12 cellular contexts compared by ENCODE assay signal in the genomic region with DNA sequence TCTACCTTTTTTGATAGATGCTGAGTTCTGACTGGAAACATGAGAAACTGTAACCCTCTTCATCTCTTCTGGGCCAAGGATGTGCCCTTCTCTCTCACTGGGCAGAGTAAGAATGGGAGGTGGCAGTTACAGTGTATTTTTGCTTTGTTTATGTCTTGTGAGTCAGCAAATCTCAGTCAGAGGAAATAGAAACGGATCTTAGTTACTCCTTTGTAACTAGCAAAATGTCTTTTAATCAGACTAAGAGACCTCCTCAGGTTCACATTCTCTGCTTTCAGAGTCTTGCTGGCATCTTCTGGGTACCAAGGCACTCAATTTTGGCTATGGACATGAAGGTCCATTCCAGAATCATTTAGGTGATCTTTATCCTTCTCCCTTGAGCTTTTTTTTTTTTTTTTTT.
DNase-seq lines count a peak whose midpoint lies in the region; TF ChIP-seq lines count a peak whose summit lies in the region.
"Had no signal": no experiment of that assay in that cellular context is flagged by ENCODE, and none has a peak within 500 bp of the region (broad histone marks: within the 10 kb centered on the region; RNA-seq: fewer than 3 reads in every experiment).

No MANE protein-coding gene starts in this region.

- no peak overlapping the region for H3K27ac Mint-ChIP-seq in Caco-2 (ENCODE audit: unreplicated experiment)
- H3K27ac Mint-ChIP-seq: nephron had no signal

- H3K9me3 Mint-ChIP-seq in Caco-2 (ENCODE audit: unreplicated experiment), result no peaks in the 10 kb centered on the region
- H3K9me3 Mint-ChIP-seq: nephron had no signal

- H3K27ac ChIP-seq in SU-DHL-6 (ENCODE audit: low read depth, low read length) (no peak overlapping the region), tibial artery (peak overlapping the region; percentile 64 to 67)
- H3K27ac ChIP-seq: dorsolateral prefrontal cortex had no signal

- peaks cover 18% of the 10 kb centered on the region for H3K4me1 Mint-ChIP-seq in Caco-2 (ENCODE audit: low read depth, unreplicated experiment)

- H3K27me3 Mint-ChIP-seq in Caco-2 (ENCODE audit: insufficient read depth, unreplicated experiment), result peaks cover 12% of the 10 kb centered on the region

- no peaks in the 10 kb centered on the region for H3K9me3 ChIP-seq in SU-DHL-6 (ENCODE audit: insufficient read depth, low read length)
- no peaks in the 10 kb centered on the region for H3K9me3 ChIP-seq in tibial artery
- H3K9me3 ChIP-seq in Caco-2, result no peaks in the 10 kb centered on the region

- no peaks in the 10 kb centered on the region for H3K79me2 ChIP-seq in SU-DHL-6 (ENCODE audit: insufficient read depth, low read length)

- no peak overlapping the region for H3K4me3 Mint-ChIP-seq in Caco-2 (ENCODE audit: unreplicated experiment)
- H3K4me3 Mint-ChIP-seq: nephron had no signal

- H3K4me1 ChIP-seq in tibial artery (peaks cover 0 to 46% (median 19%) of the 10 kb centered on the region in 4 donors), Caco-2 (peaks cover 11% of the 10 kb centered on the region)

- H3K9me2 ChIP-seq in SU-DHL-6 (replicated peaks; ENCODE audit: insufficient read depth, low read length), result no peaks in the 10 kb centered on the region

- CTCF ChIA-PET in Caco-2 (lab: Charles Lee), result no interaction called here

- no peak overlapping the region for H3K4me3 ChIP-seq in SU-DHL-6 (ENCODE audit: insufficient read depth, low read length, poor library complexity, severe bottlenecking)
- no peak overlapping the region for H3K4me3 ChIP-seq in fibroblast of the aortic adventitia (ENCODE audit: low read depth, low read length)
- no peak overlapping the region for H3K4me3 ChIP-seq in tibial artery
- no peak overlapping the region for H3K4me3 ChIP-seq in Caco-2 (ENCODE audit: low read depth, low read length)

- peaks cover 34% of the 10 kb centered on the region for H3F3A ChIP-seq in SU-DHL-6 (ENCODE audit: insufficient read depth)

- no peaks in the 10 kb centered on the region for H4K20me1 ChIP-seq in SU-DHL-6 (ENCODE audit: low read depth, low read length)

- peak overlapping the region; percentile 15 for H3K4me2 ChIP-seq in SU-DHL-6 (ENCODE audit: low read depth, low read length, poor library complexity, severe bottlenecking)

- intact Hi-C loops in tibial artery (cut with DNase I; ENCODE audit: low total_unique reads) (no loop called here), Caco-2 (cut with micrococcal nuclease; ENCODE audit: unreplicated experiment) (no loop called here)

- POLR2A ChIA-PET in Caco-2 (lab: Charles Lee), result no interaction called here

- H3K36me3 ChIP-seq in SU-DHL-6 (ENCODE audit: low read length), result no peaks in the 10 kb centered on the region
- no peaks in the 10 kb centered on the region for H3K36me3 ChIP-seq in tibial artery
- H3K36me3 ChIP-seq in Caco-2 (ENCODE audit: control insufficient read depth, insufficient read depth, low read length), result no peaks in the 10 kb centered on the region

- no peak overlapping the region for H3K9ac ChIP-seq in SU-DHL-6 (ENCODE audit: low read length)

- no peaks in the 10 kb centered on the region for H3K36me3 Mint-ChIP-seq in Caco-2 (ENCODE audit: insufficient read depth, unreplicated experiment)

- no peak for TF ChIP-seq CTCF in SU-DHL-6 (IDR thresholded peaks at IDR 0.05; ENCODE audit: insufficient read depth, low read length, poor library complexity, severe bottlenecking)
- no peak for TF ChIP-seq CTCF in fibroblast of the aortic adventitia (IDR thresholded peaks at IDR 0.05; ENCODE audit: insufficient read depth, low read length)
- no peak for TF ChIP-seq CTCF in tibial artery (IDR thresholded peaks at IDR 0.05)
- TF ChIP-seq CTCF in Caco-2 (IDR thresholded peaks at IDR 0.05; ENCODE audit: insufficient read depth in 1 of 2, low read depth in 1 of 2, low read length in 1 of 2, severe bottlenecking in 1 of 2, unreplicated experiment in 1 of 2), result no peak
- no peak for TF ChIP-seq CTCF in GM10266 (IDR thresholded peaks at IDR 0.05; ENCODE audit: control insufficient read depth, insufficient read depth, low read depth, missing control alignments)

- BruUV-seq in Caco-2 (replicated peaks; lab: Mats Ljungman, UMichigan), result no TSS peak

- peak overlapping the region; percentile 2 for H2AFZ ChIP-seq in SU-DHL-6 (ENCODE audit: low read depth, low read length, severe bottlenecking)

- DNase-seq in SKM-1 treated with dmso at 0.1 percent for 144 hours (lab: John Stamatoyannopoulos, UW; ENCODE audit: unreplicated experiment) (peak; percentile 15), SKM-1 (lab: John Stamatoyannopoulos, UW; ENCODE audit: unreplicated experiment) (no peak), fibroblast of the aortic adventitia (ENCODE audit: low read depth) (peak; percentile 67), tibial artery (no peak), Caco-2 (no peak), GM10266 (ENCODE audit: extremely low spot score) (no peak), NCI-H82 treated with DMSO at 0.1 percent for 48 hours (lab: John Stamatoyannopoulos, UW; ENCODE audit: unreplicated experiment) (no peak)
- DNase-seq: activated effector memory CD4-positive, alpha-beta T cell treated with Interleukin-2 at 50 U/mL for 16 hours; dorsolateral prefrontal cortex; NK-92 treated with Interleukin-12 subunit alpha and Interleukin-12 subunit beta, amount 100 ng/mL, for 24 hours had no signal

- H3K27me3 ChIP-seq in SU-DHL-6 (ENCODE audit: low read length) (no peaks in the 10 kb centered on the region), tibial artery (no peaks in the 10 kb centered on the region), Caco-2 (replicated peaks; ENCODE audit: control insufficient read depth, insufficient read depth, low read length) (no peaks in the 10 kb centered on the region)

Comparison
In these comparisons a context has a peak if more than half of its experiments do, and no peak if none do; other contexts are left out.
1. DNase-seq: peak in SKM-1 treated with dmso at 0.1 percent for 144 hours (single experiment) and fibroblast of the aortic adventitia (single experiment); none in SKM-1 (single experiment), tibial artery (0 of 2), Caco-2 (0 of 2), GM10266 (single experiment) and NCI-H82 treated with DMSO at 0.1 percent for 48 hours (single experiment).